28 cellular contexts compared by ENCODE assay signal in the genomic region with DNA sequence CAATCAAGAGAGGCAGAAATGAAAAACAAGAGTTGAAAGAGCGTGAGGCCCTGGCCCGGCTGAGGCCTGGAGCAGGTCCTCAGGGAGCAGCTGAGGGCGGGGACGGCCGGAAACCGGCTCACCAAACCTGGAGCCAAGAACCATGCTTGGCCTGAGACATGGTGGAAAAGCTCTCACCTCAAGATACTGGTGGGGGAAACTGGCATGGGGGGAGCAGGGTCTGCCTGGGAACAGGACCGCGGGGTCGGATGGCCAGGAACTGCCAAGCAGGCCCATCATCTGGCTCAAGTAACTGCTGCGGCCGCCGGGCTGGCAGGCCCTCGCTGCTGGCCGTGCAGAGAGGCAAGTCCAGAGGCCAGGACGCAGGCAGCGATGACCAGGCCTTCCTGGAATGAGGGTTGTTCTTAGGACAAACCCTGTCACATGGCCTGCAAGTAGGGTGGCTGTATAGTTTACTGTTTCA. TPM values are rescaled to one million over a fixed set of nuclear protein-coding genes. Genes with fewer than 3 reads are reported as not detected.
A peak's percentile ranks its signal among the peaks of the same experiment; 100 is the strongest.
DNase-seq lines count a peak whose midpoint lies in the region; ATAC-seq, FAIRE-seq and TF ChIP-seq lines count a peak whose summit lies in the region.
"Had no signal": no experiment of that assay in that cellular context is flagged by ENCODE, and none has a peak within 500 bp of the region (broad histone marks: within the 10 kb centered on the region; RNA-seq: fewer than 3 reads in every experiment).

No MANE protein-coding gene starts in this region.

- H3K27me3 ChIP-seq in gastroesophageal sphincter: no peaks in the 10 kb centered on the region
- H3K27me3 ChIP-seq in pancreas: no peaks in the 10 kb centered on the region
- H3K27me3 ChIP-seq in tibial artery: no peaks in the 10 kb centered on the region
- H3K27me3 ChIP-seq: SJSA1 had no signal

- no peak for TF ChIP-seq POLR2A in gastroesophageal sphincter (IDR thresholded peaks at IDR 0.05)

- intact Hi-C loops in pancreas (cut with DNase I) (no loop called here), tibial artery (cut with DNase I; ENCODE audit: low total_unique reads) (no loop called here)

- H3K27ac ChIP-seq in gastroesophageal sphincter (peak overlapping the region in 2 of 4 donors; percentile 31 to 39), pancreas (no peak overlapping the region), tibial artery (peak overlapping the region; percentile 54 to 69)
- H3K27ac ChIP-seq: prostate gland, SJSA1 had no signal

- no peak for TF ChIP-seq EP300 in gastroesophageal sphincter (IDR thresholded peaks at IDR 0.05)

- DNase-seq in islet precursor cell: peak; percentile 77
- DNase-seq in pancreas: peak in 1 of 6 donors; percentile 51
- peak; percentile 61 to 83 for DNase-seq in tibial artery
- DNase-seq in activated CD4-positive, alpha-beta T cell treated with anti-CD3 and anti-CD28 coated beads, Interleukin-2, amount 50 U/mL, for 1 hour: no peak
- DNase-seq in CD1c-positive myeloid dendritic cell (ENCODE audit: extremely low spot score): no peak
- DNase-seq: activated CD4-positive, alpha-beta T cell treated with anti-CD3 and anti-CD28 coated beads, Interleukin-2, amount 50 U/mL, for 4 hours; activated CD4-positive, CD25-positive, alpha-beta regulatory T cell; activated naive CD4-positive, alpha-beta T cell treated with anti-CD3 and anti-CD28 coated beads, Interleukin-2, amount 50 U/mL, for 16 hours; caudate nucleus; CD4-positive, CD25-positive, alpha-beta regulatory T cell; KBM-7; MM.1S; NCI-H1417; NCI-H2029 treated with DMSO at 0.1 percent for 48 hours; NCI-H2227 treated with DMSO at 0.1 percent for 48 hours; stimulated activated CD4-positive, alpha-beta T cell treated with anti-CD3 and anti-CD28 coated beads, Interleukin-1b, Interleukin-23, amount 100 ng/mL, for 48 hours; T-cell had no signal

- H3K36me3 ChIP-seq in gastroesophageal sphincter (no peaks in the 10 kb centered on the region), pancreas (no peaks in the 10 kb centered on the region), tibial artery (no peaks in the 10 kb centered on the region)
- H3K36me3 ChIP-seq: HAP-1, prostate gland, SJSA1 had no signal

- H3K4me3 ChIP-seq in gastroesophageal sphincter: no peak overlapping the region
- no peak overlapping the region for H3K4me3 ChIP-seq in pancreas
- no peak overlapping the region for H3K4me3 ChIP-seq in tibial artery
- H3K4me3 ChIP-seq: HAP-1, prostate gland, SJSA1, smooth muscle cell had no signal

- TF ChIP-seq CTCF in gastroesophageal sphincter (IDR thresholded peaks at IDR 0.05): no peak
- no peak for TF ChIP-seq CTCF in pancreas (IDR thresholded peaks at IDR 0.05)
- TF ChIP-seq CTCF in tibial artery (IDR thresholded peaks at IDR 0.05): no peak

- H3K9me3 ChIP-seq in gastroesophageal sphincter (no peaks in the 10 kb centered on the region), pancreas (no peaks in the 10 kb centered on the region), tibial artery (no peaks in the 10 kb centered on the region)
- H3K9me3 ChIP-seq: HAP-1, prostate gland, SJSA1 had no signal

- FAIRE-seq in pancreas (lab: Jason Lieb, UNC): no peak
- FAIRE-seq: endometrium, GM18507, islet of Langerhans had no signal

- peaks cover 0 to 7% (median 0%) of the 10 kb centered on the region in 3 donors for H3K4me1 ChIP-seq in gastroesophageal sphincter
- no peaks in the 10 kb centered on the region for H3K4me1 ChIP-seq in pancreas
- H3K4me1 ChIP-seq in tibial artery: peaks cover 0 to 5% (median 0%) of the 10 kb centered on the region in 4 donors
- H3K4me1 ChIP-seq: HAP-1, prostate gland, SJSA1 had no signal

- 78 to 88% methylated on average over 6 to 8 of the region's 16 CpGs for WGBS in gastroesophageal sphincter (ENCODE audit: low coverage in 1 of 2), 2 donors
- 89 to 92% methylated on average over 16 of the region's 16 CpGs for WGBS in pancreas, 2 donors

- peak; percentile 77 for ATAC-seq in gastroesophageal sphincter
- peak in 3 of 4 donors; percentile 45 to 52 (median 47) for ATAC-seq in pancreas
- no peak for ATAC-seq in GM21447 (IDR thresholded peaks at IDR 0.05; ENCODE audit: unreplicated experiment)
- ATAC-seq: T-cell had no signal

RNA-seq across cellular contexts. Expression of a gene that starts 18.9 kb away (rescaled TPM):
- 10 to 100 TPM in 1 of 4 donors, 1 to 10 TPM in 3; 2.5 to 17.1 (median 5.4) TPM for total RNA-seq in gastroesophageal sphincter
- 1 to 10 TPM; 2.6 to 9.3 (median 6.2) TPM for total RNA-seq in pancreas
- polyA plus RNA-seq in pancreas: 10 to 100 TPM in 1 of 2 donors, 1 to 10 TPM in 1; 5.4 to 30.5 TPM
- total RNA-seq: CD4-positive, CD25-positive, alpha-beta regulatory T cell; glomerular endothelial cell; HT1080; SJSA1 had no signal

Comparison
In these comparisons a context has a peak if more than half of its experiments do, and no peak if none do; other contexts are left out.
1. H3K27ac ChIP-seq: peak in tibial artery (2 of 2); none in pancreas (0 of 4).
2. DNase-seq: peak in islet precursor cell (single experiment) and tibial artery (2 of 2); none in activated CD4-positive, alpha-beta T cell treated with anti-CD3 and anti-CD28 coated beads, Interleukin-2, amount 50 U/mL, for 1 hour (single experiment) and CD1c-positive myeloid dendritic cell (single experiment).